21 cellular contexts compared by ENCODE assay signal in genomic region chr5:145867806-145868205, GRCh38. TPM values are rescaled to one million over a fixed set of nuclear protein-coding genes. Genes with fewer than 3 reads are reported as not detected.
DNase-seq lines count a peak whose midpoint lies in the region; ATAC-seq and TF ChIP-seq lines count a peak whose summit lies in the region.
"Had no signal": no experiment of that assay in that cellular context is flagged by ENCODE, and none has a peak within 500 bp of the region (broad histone marks: within the 10 kb centered on the region; RNA-seq: fewer than 3 reads in every experiment).

No MANE protein-coding gene starts in this region.

- TF ChIP-seq CTCF in NB4 (IDR thresholded peaks at IDR 0.05; ENCODE audit: low read depth, low read length) = no peak

- TF ChIP-seq POLR2A in NB4 (IDR thresholded peaks at IDR 0.05; ENCODE audit: extremely low read depth, insufficient read length) = no peak

- peaks cover 4% of the 10 kb centered on the region for H3K27me3 ChIP-seq in adipocyte (replicated peaks; ENCODE audit: control insufficient read depth, insufficient read depth, low read length)
- H3K27me3 ChIP-seq: Peyer's patch had no signal

- DNase-seq in H4 (ENCODE audit: low spot score) = peak; percentile 51
- DNase-seq in NB4 (ENCODE audit: low read depth) = peak; percentile 28
- peak; percentile 60 for DNase-seq in adipocyte (ENCODE audit: low read depth)
- DNase-seq in iris pigment epithelial cell (ENCODE audit: low read depth) = peak; percentile 31
- no peak for DNase-seq in pons (ENCODE audit: low spot score)
- DNase-seq in GF-D8 (lab: John Stamatoyannopoulos, UW) = no peak
- DNase-seq in AG20443 (ENCODE audit: low spot score) = no peak
- DNase-seq: GOT3, HFFc6, KG1, NCI-H1048, NCI-H1436, NCI-H187 treated with DMSO at 0.1 percent for 48 hours, NCI-H748 treated with DMSO at 0.1 percent for 48 hours, Peyer's patch had no signal

- no peak overlapping the region for H3K9ac ChIP-seq in adipocyte (ENCODE audit: low read length)

- H3K36me3 ChIP-seq in adipocyte (ENCODE audit: control insufficient read depth, insufficient read depth, low read length, severe bottlenecking) = no peaks in the 10 kb centered on the region
- H3K36me3 ChIP-seq: Peyer's patch had no signal

- H3K9me3 ChIP-seq in adipocyte (ENCODE audit: control insufficient read depth, low read length) = no peaks in the 10 kb centered on the region
- H3K9me3 ChIP-seq: Peyer's patch had no signal

- H3K4me3 ChIP-seq in NB4 (ENCODE audit: low read depth, low read length) = no peak overlapping the region
- H3K4me3 ChIP-seq in adipocyte (ENCODE audit: low read length) = no peak overlapping the region
- H3K4me3 ChIP-seq: Peyer's patch had no signal

- H3K4me1 ChIP-seq in adipocyte (ENCODE audit: control insufficient read depth, insufficient read depth, low read length) = peaks cover 8% of the 10 kb centered on the region

- ATAC-seq in HG03045 (IDR thresholded peaks at IDR 0.05; ENCODE audit: unreplicated experiment) = no peak
- ATAC-seq: HepG2 had no signal

RNA-seq across cellular contexts. Expression of gene GRXCR2, which starts 5.0 kb away (rescaled TPM):
- total RNA-seq in H4 (2014; rRNA removed; shearing (Covaris generic)) = not detected in 2 replicates
- total RNA-seq: A172, Daoy, HepG2, HFFc6, HT-29, NCI-H460, Peyer's patch had no signal

RNA-seq across cellular contexts. Expression of gene PRELID2, which starts 32.7 kb away (rescaled TPM):
- total RNA-seq in H4 (2014; rRNA removed; shearing (Covaris generic)) = 6.6 and 8.9 TPM in 2 replicates

Comparison
In these comparisons a context has a peak if more than half of its experiments do, and no peak if none do; other contexts are left out.
1. DNase-seq: peak in H4 (single experiment), NB4 (single experiment), adipocyte (single experiment) and iris pigment epithelial cell (single experiment); none in pons (single experiment), GF-D8 (single experiment) and AG20443 (single experiment).